Comparison of ENCODE assay signal across 34 cellular contexts in the genomic region with DNA sequence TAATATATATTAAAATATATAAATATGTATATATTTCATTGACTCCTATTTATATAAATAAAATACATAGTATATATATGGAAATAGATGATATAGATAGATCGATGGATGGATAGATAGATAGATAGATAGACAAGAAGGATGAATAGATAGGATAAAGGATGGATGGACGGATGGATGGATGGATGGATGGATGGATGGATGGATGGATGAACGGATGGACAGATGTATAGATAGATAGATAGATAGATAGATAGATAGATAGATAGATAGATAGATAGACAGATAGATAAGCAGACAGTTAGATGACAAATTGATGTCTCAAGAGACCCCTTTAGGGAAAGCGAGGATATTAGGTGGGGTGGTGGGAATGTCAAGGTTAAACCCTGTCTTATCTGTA. TPM values are rescaled to one million over a fixed set of nuclear protein-coding genes. Genes with fewer than 3 reads are reported as not detected.
"Had no signal": no experiment of that assay in that cellular context is flagged by ENCODE, and none has a peak within 500 bp of the region (broad histone marks: within the 10 kb centered on the region; RNA-seq: fewer than 3 reads in every experiment).

No MANE protein-coding gene starts in this region.

- H3K4me3 ChIP-seq: stomach, suprapubic skin, testis, thoracic aorta, thyroid gland, tibial artery, tibial nerve, transverse colon, upper lobe of left lung, upper lobe of right lung, uterus, vagina had no signal

- H3K4me1 Mint-ChIP-seq: stimulated activated effector memory CD8-positive, alpha-beta T cell treated with anti-CD3 and anti-CD28 coated beads, Interleukin-12 subunit alpha, Interleukin-12 subunit beta, amount 100 ng/mL, for 72 hours; stimulated activated memory B cell treated with anti-CD40 and anti-IgM and Interleukin-4, amounts not matched to agents 10 μg/mL and 1 μg/mL and 100 μg/mL, for 72 hours; stimulated activated naive CD8-positive, alpha-beta T cell treated with anti-CD3 and anti-CD28 coated beads, Interleukin-15, amount 100 ng/mL, for 72 hours had no signal

- H3K27me3 ChIP-seq: testis, thyroid gland, tibial artery, tibial nerve, upper lobe of left lung, upper lobe of right lung, uterus, vagina had no signal

- H3K27me3 Mint-ChIP-seq: type B pancreatic cell had no signal

- H3K27ac ChIP-seq: stomach, suprapubic skin, testis, thoracic aorta, thyroid gland, tibial artery, tibial nerve, transverse colon, upper lobe of left lung, upper lobe of right lung, uterus, vagina had no signal

- FAIRE-seq: urothelium cell line had no signal

- DNase-seq: stimulated activated CD4-positive, alpha-beta T cell treated with anti-CD3 and anti-CD28 coated beads, Interleukin-2, amount 100 ng/mL, for 48 hours; stimulated activated CD4-positive, alpha-beta T cell treated with anti-CD3 and anti-CD28 coated beads, Interleukin-4, amount 100 ng/mL, for 1 hour; stimulated activated CD4-positive, alpha-beta T cell treated with anti-CD3 and anti-CD28 coated beads, Interleukin-4, amount 100 ng/mL, for 24 hours; stimulated activated CD4-positive, alpha-beta T cell treated with anti-CD3 and anti-CD28 coated beads, Interleukin-4, amount 100 ng/mL, for 4 hours; stimulated activated CD8-positive, alpha-beta memory T cell treated with anti-CD3 and anti-CD28 coated beads, Interleukin-4, amount 100 ng/mL, for 48 hours; stimulated activated naive B cell treated with anti-CD40 and anti-IgM and Interleukin-4, amounts not matched to agents 10 μg/mL and 1 μg/mL and 100 μg/mL, for 72 hours; stimulated activated naive CD4-positive, alpha-beta T cell; stimulated activated naive CD4-positive, alpha-beta T cell treated with Interleukin-2 at 50 U/mL for 16 hours; stimulated activated naive CD8-positive, alpha-beta T cell treated with anti-CD3 and anti-CD28 coated beads, Interleukin-15, amount 100 ng/mL, for 72 hours; stimulated activated naive CD8-positive, alpha-beta T cell treated with anti-CD3 and anti-CD28 coated beads, Interleukin-15, Interleukin-2, amounts not matched to agents 100 U/mL and 50 U/mL, for 24 hours; stomach; substantia nigra; testis; thyroid gland; tibial artery; transverse colon; trophoblast cell; upper lobe of left lung; upper lobe of right lung; uterus had no signal

- ATAC-seq: stimulated activated effector memory CD8-positive, alpha-beta T cell treated with anti-CD3 and anti-CD28 coated beads, Interleukin-12 subunit alpha, Interleukin-12 subunit beta, amount 100 ng/mL, for 72 hours; stimulated activated memory B cell treated with anti-CD40 and anti-IgM and Interleukin-4, amounts not matched to agents 10 μg/mL and 1 μg/mL and 100 μg/mL, for 72 hours; stimulated activated naive B cell treated with anti-CD40 and anti-IgM and Interleukin-4, amounts not matched to agents 10 μg/mL and 1 μg/mL and 100 μg/mL, for 72 hours; stimulated activated naive CD8-positive, alpha-beta T cell treated with anti-CD3 and anti-CD28 coated beads, Interleukin-15, amount 100 ng/mL, for 72 hours; stimulated activated naive CD8-positive, alpha-beta T cell treated with anti-CD3 and anti-CD28 coated beads, Interleukin-15, Interleukin-2, amounts not matched to agents 100 U/mL and 50 U/mL, for 24 hours; upper lobe of right lung had no signal

- H3K36me3 Mint-ChIP-seq: stimulated activated effector memory CD8-positive, alpha-beta T cell treated with anti-CD3 and anti-CD28 coated beads, Interleukin-12 subunit alpha, Interleukin-12 subunit beta, amount 100 ng/mL, for 72 hours; stimulated activated memory B cell treated with anti-CD40 and anti-IgM and Interleukin-4, amounts not matched to agents 10 μg/mL and 1 μg/mL and 100 μg/mL, for 72 hours; type B pancreatic cell had no signal

- H3K36me3 ChIP-seq: suprapubic skin, thyroid gland, upper lobe of left lung, upper lobe of right lung, uterus, vagina had no signal

- H3K4me3 Mint-ChIP-seq: stimulated activated effector memory CD8-positive, alpha-beta T cell treated with anti-CD3 and anti-CD28 coated beads, Interleukin-12 subunit alpha, Interleukin-12 subunit beta, amount 100 ng/mL, for 72 hours; stimulated activated memory B cell treated with anti-CD40 and anti-IgM and Interleukin-4, amounts not matched to agents 10 μg/mL and 1 μg/mL and 100 μg/mL, for 72 hours; stimulated activated naive B cell treated with anti-CD40 and anti-IgM and Interleukin-4, amounts not matched to agents 10 μg/mL and 1 μg/mL and 100 μg/mL, for 72 hours; stimulated activated naive CD8-positive, alpha-beta T cell treated with anti-CD3 and anti-CD28 coated beads, Interleukin-15, amount 100 ng/mL, for 72 hours; stimulated activated naive CD8-positive, alpha-beta T cell treated with anti-CD3 and anti-CD28 coated beads, Interleukin-15, Interleukin-2, amounts not matched to agents 100 ng/mL and 50 ng/mL, for 24 hours; type B pancreatic cell had no signal

- H3K9me3 ChIP-seq: testis, thyroid gland, upper lobe of right lung, uterus, vagina had no signal

- H3K27ac Mint-ChIP-seq: stimulated activated effector memory CD8-positive, alpha-beta T cell treated with anti-CD3 and anti-CD28 coated beads, Interleukin-12 subunit alpha, Interleukin-12 subunit beta, amount 100 ng/mL, for 72 hours; stimulated activated memory B cell treated with anti-CD40 and anti-IgM and Interleukin-4, amounts not matched to agents 10 μg/mL and 1 μg/mL and 100 μg/mL, for 72 hours; stimulated activated naive B cell treated with anti-CD40 and anti-IgM and Interleukin-4, amounts not matched to agents 10 μg/mL and 1 μg/mL and 100 μg/mL, for 72 hours; stimulated activated naive CD8-positive, alpha-beta T cell treated with anti-CD3 and anti-CD28 coated beads, Interleukin-15, amount 100 ng/mL, for 72 hours; stimulated activated naive CD8-positive, alpha-beta T cell treated with anti-CD3 and anti-CD28 coated beads, Interleukin-15, Interleukin-2, amounts not matched to agents 100 ng/mL and 50 ng/mL, for 24 hours; type B pancreatic cell had no signal

- H3K4me1 ChIP-seq: stomach, suprapubic skin, testis, thyroid gland, tibial artery, tibial nerve, upper lobe of left lung, upper lobe of right lung, uterus, vagina had no signal

RNA-seq across cellular contexts. Expression of a gene that starts 15.1 kb away (rescaled TPM):
- total RNA-seq: temporal lobe had no signal

RNA-seq across cellular contexts. Expression of a gene that starts 21.4 kb away (rescaled TPM):
- total RNA-seq: subcutaneous adipose tissue, temporal lobe, thoracic aorta, thyroid gland, tibial nerve, upper lobe of right lung, urinary bladder had no signal

RNA-seq across cellular contexts. Expression of a gene that starts 29.6 kb away (rescaled TPM):
- total RNA-seq: stomach, subcutaneous adipose tissue, suprapubic skin, temporal lobe, thoracic aorta, thyroid gland, tibial nerve, transverse colon, upper lobe of left lung, upper lobe of right lung, ureter, urinary bladder, uterus, vagina had no signal
- polyA plus RNA-seq: stomach, thymus, urinary bladder had no signal
